15 cellular contexts compared by ENCODE assay signal in genomic region chr5:52757991-52758390, GRCh38.
"Had no signal": no experiment of that assay in that cellular context is flagged by ENCODE, and none has a peak within 500 bp of the region (broad histone marks: within the 10 kb centered on the region; RNA-seq: fewer than 3 reads in every experiment).

No MANE protein-coding gene starts in this region.

- H3K27ac ChIP-seq: dorsolateral prefrontal cortex had no signal

- H3K36me3 Mint-ChIP-seq: stimulated activated effector memory CD8-positive, alpha-beta T cell treated with anti-CD3 and anti-CD28 coated beads, Interleukin-12 subunit alpha, Interleukin-12 subunit beta, amount 100 ng/mL, for 72 hours had no signal

- H3K9me3 Mint-ChIP-seq: endodermal cell; nephron progenitor cell; stimulated activated effector memory CD8-positive, alpha-beta T cell treated with anti-CD3 and anti-CD28 coated beads, Interleukin-12 subunit alpha, Interleukin-12 subunit beta, amount 100 ng/mL, for 72 hours had no signal

- H3K4me3 Mint-ChIP-seq: endodermal cell; nephron progenitor cell; stimulated activated effector memory CD8-positive, alpha-beta T cell treated with anti-CD3 and anti-CD28 coated beads, Interleukin-12 subunit alpha, Interleukin-12 subunit beta, amount 100 ng/mL, for 72 hours had no signal

- H3K36me3 ChIP-seq: breast epithelium, sigmoid colon had no signal

- H3K4me1 ChIP-seq: breast epithelium had no signal

- H3K4me3 ChIP-seq: breast epithelium, dorsolateral prefrontal cortex, sigmoid colon had no signal

- H3K27ac Mint-ChIP-seq: endodermal cell; nephron progenitor cell; stimulated activated effector memory CD8-positive, alpha-beta T cell treated with anti-CD3 and anti-CD28 coated beads, Interleukin-12 subunit alpha, Interleukin-12 subunit beta, amount 100 ng/mL, for 72 hours had no signal

- H3K9me3 ChIP-seq: breast epithelium, sigmoid colon had no signal

- H3K4me1 Mint-ChIP-seq: endodermal cell, nephron progenitor cell had no signal

- DNase-seq: activated CD4-positive, CD25-positive, alpha-beta regulatory T cell treated with anti-CD3 and anti-CD28 coated beads, Interleukin-2, amount 50 U/mL, for 72 hours; activated naive CD4-positive, alpha-beta T cell treated with Interleukin-2 at 50 U/mL for 16 hours; activated T-cell treated with anti-CD3 and anti-CD28 coated beads for 4 hours; aorta; dorsolateral prefrontal cortex; endodermal cell; erythroblast; hippocampal formation; kidney; nephron progenitor cell; sigmoid colon; T-helper 1 cell; T1000 had no signal

- H3K27me3 ChIP-seq: breast epithelium, dorsolateral prefrontal cortex, sigmoid colon had no signal
